ENCODE assay signal across 12 cellular contexts in the genomic region with DNA sequence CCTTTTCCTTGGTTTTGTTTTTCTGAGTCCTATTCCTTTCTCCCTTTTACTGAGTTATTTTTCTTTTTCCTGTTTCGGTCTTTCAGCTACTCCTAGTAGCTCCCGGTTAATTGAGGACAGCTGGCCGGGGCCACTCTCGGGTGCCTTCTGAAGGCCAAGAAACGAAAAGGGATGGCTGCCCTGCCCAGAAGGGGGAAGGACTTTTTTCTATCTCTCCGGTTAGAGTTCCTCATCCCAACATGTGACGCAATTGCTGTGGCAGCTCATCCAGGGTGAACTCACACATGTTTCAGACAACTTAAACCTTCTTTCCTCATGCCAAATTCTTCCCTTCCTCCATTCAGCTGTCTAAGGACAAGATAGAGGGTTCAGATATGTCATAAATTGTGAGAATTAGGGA.
DNase-seq lines count a peak whose midpoint lies in the region; ATAC-seq and TF ChIP-seq lines count a peak whose summit lies in the region.
"Had no signal": no experiment of that assay in that cellular context is flagged by ENCODE, and none has a peak within 500 bp of the region (broad histone marks: within the 10 kb centered on the region; RNA-seq: fewer than 3 reads in every experiment).

No MANE protein-coding gene starts in this region.

- ATAC-seq in GM18519 (IDR thresholded peaks at IDR 0.05; ENCODE audit: low FRiP score, unreplicated experiment), result no peak

- POLR2A ChIA-PET in AG04449 (lab: Yijun Ruan, JAX), result interaction anchor here (1.0 kb wide), 1 partner anchor 144 kb away, joined by 3 read pairs; no protein-coding TSS in a partner anchor

- CTCF ChIA-PET in AG04449 (lab: Yijun Ruan, JAX), result interaction anchor here (0.6 kb wide), 1 partner anchor 34 kb away, joined by 3 read pairs; no protein-coding TSS in a partner anchor

- DNase-seq in AG04449 (ENCODE audit: low read depth, low spot score) (peak; percentile 63), MV-4-11 (lab: John Stamatoyannopoulos, UW) (peak; percentile 84), fibroblast of the aortic adventitia (ENCODE audit: low read depth) (peak; percentile 85), mucosa of gallbladder (ENCODE audit: low spot score) (peak; percentile 48), MG63 (no peak), NCI-H82 (lab: John Stamatoyannopoulos, UW) (no peak)
- DNase-seq in stimulated activated CD4-positive, alpha-beta T cell treated with anti-CD3 and anti-CD28 coated beads, Interleukin-2, amount 100 ng/mL, for 48 hours, result no peak
- DNase-seq: activated naive CD8-positive, alpha-beta T cell treated with anti-CD3 and anti-CD28 coated beads for 36 hours; foreskin melanocyte; NK-92 treated with Interleukin-12 subunit alpha and Interleukin-12 subunit beta, amount 100 ng/mL, for 24 hours; stimulated activated naive CD4-positive, alpha-beta T cell had no signal

- no peaks in the 10 kb centered on the region for H3K9me3 ChIP-seq in MG63

- H3K4me3 ChIP-seq in AG04449 (ENCODE audit: low read depth, low read length) (no peak overlapping the region), fibroblast of the aortic adventitia (ENCODE audit: low read depth, low read length) (no peak overlapping the region), MG63 (no peak overlapping the region)

- no peaks in the 10 kb centered on the region for H3K27me3 ChIP-seq in MG63

- H3K36me3 ChIP-seq in MG63, result no peaks in the 10 kb centered on the region

- no peak for TF ChIP-seq CTCF in AG04449 (IDR thresholded peaks at IDR 0.05; ENCODE audit: insufficient read depth, low read length, missing control alignments)
- TF ChIP-seq CTCF in fibroblast of the aortic adventitia (IDR thresholded peaks at IDR 0.05; ENCODE audit: insufficient read depth, low read length), result no peak

Comparison
In these comparisons a context has a peak if more than half of its experiments do, and no peak if none do; other contexts are left out.
1. DNase-seq: peak in AG04449 (single experiment), MV-4-11 (single experiment), fibroblast of the aortic adventitia (single experiment) and mucosa of gallbladder (single experiment); none in MG63 (single experiment), NCI-H82 (single experiment) and stimulated activated CD4-positive, alpha-beta T cell treated with anti-CD3 and anti-CD28 coated beads, Interleukin-2, amount 100 ng/mL, for 48 hours (0 of 2).